22 cellular contexts compared by ENCODE assay signal in the genomic region with DNA sequence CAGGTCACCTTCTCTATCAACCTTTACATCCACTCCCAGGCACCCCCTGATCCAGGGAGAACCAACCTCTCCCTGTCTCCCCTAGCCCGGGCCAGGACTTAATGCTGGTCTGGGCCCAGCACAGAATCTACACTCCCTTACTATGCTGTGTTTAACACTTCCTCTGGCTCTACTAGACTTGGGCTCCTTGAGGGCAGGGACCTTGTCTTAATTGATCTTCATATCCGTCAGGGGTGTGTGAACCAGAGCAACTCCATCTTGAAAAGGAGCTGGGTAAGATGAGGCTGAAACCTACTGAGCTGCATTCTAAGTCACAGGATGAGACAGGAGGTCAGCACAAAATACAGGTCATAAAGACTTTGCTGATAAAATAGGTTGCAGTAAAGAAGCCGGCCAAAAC.
A peak's percentile ranks its signal among the peaks of the same experiment; 100 is the strongest.
DNase-seq lines count a peak whose midpoint lies in the region; ATAC-seq and TF ChIP-seq lines count a peak whose summit lies in the region.
"Had no signal": no experiment of that assay in that cellular context is flagged by ENCODE, and none has a peak within 500 bp of the region (broad histone marks: within the 10 kb centered on the region; RNA-seq: fewer than 3 reads in every experiment).

No MANE protein-coding gene starts in this region.

- peaks cover 2% of the 10 kb centered on the region for H3K36me3 Mint-ChIP-seq in T-helper 2 cell treated with Interferon-gamma antibody and Interleukin-4, amounts not matched to agents 5 μg/mL and 100 μg/mL, for 36 hours (ENCODE audit: low read depth)
- no peaks in the 10 kb centered on the region for H3K36me3 Mint-ChIP-seq in CD8-positive, alpha-beta T cell
- peaks cover 4% of the 10 kb centered on the region for H3K36me3 Mint-ChIP-seq in effector memory CD8-positive, alpha-beta T cell (ENCODE audit: insufficient read depth)
- peaks cover 20% of the 10 kb centered on the region for H3K36me3 Mint-ChIP-seq in nephron progenitor cell (ENCODE audit: low read depth)

- ATAC-seq in CD8-positive, alpha-beta T cell, result no peak
- no peak for ATAC-seq in effector memory CD8-positive, alpha-beta T cell (replicated peaks)
- ATAC-seq in HG03135 (IDR thresholded peaks at IDR 0.05; ENCODE audit: unreplicated experiment), result no peak
- ATAC-seq: PC-3 had no signal

- H3K27ac Mint-ChIP-seq in T-helper 2 cell treated with Interferon-gamma antibody and Interleukin-4, amounts not matched to agents 5 μg/mL and 100 μg/mL, for 36 hours, result peak overlapping the region; percentile 15
- H3K27ac Mint-ChIP-seq in CD8-positive, alpha-beta T cell, result peak overlapping the region; percentile 9
- H3K27ac Mint-ChIP-seq in effector memory CD8-positive, alpha-beta T cell, result peak overlapping the region; percentile 30 to 80
- peak overlapping the region; percentile 13 for H3K27ac Mint-ChIP-seq in nephron progenitor cell

- no peaks in the 10 kb centered on the region for H3K36me3 ChIP-seq in CD8-positive, alpha-beta T cell (ENCODE audit: insufficient read depth, low read length)
- H3K36me3 ChIP-seq in spleen, result no peaks in the 10 kb centered on the region

- H3K9me3 Mint-ChIP-seq in T-helper 2 cell treated with Interferon-gamma antibody and Interleukin-4, amounts not matched to agents 5 μg/mL and 100 μg/mL, for 36 hours, result no peaks in the 10 kb centered on the region
- H3K9me3 Mint-ChIP-seq in CD8-positive, alpha-beta T cell, result no peaks in the 10 kb centered on the region
- H3K9me3 Mint-ChIP-seq in effector memory CD8-positive, alpha-beta T cell, result no peaks in the 10 kb centered on the region
- H3K9me3 Mint-ChIP-seq in nephron progenitor cell, result no peaks in the 10 kb centered on the region

- POLR2A ChIA-PET in CD8-positive, alpha-beta T cell (lab: Charles Lee), result no interaction called here

- no peaks in the 10 kb centered on the region for H3K9me3 ChIP-seq in CD8-positive, alpha-beta T cell (ENCODE audit: low read length)
- H3K9me3 ChIP-seq in spleen, result no peaks in the 10 kb centered on the region

- intact Hi-C loops in CD8-positive, alpha-beta T cell (cut with DNase I, micrococcal nuclease), result no loop called here
- intact Hi-C loops in spleen (cut with DNase I; ENCODE audit: low total_unique reads), result no loop called here

- peaks cover 28% of the 10 kb centered on the region for H3K4me1 Mint-ChIP-seq in T-helper 2 cell treated with Interferon-gamma antibody and Interleukin-4, amounts not matched to agents 5 μg/mL and 100 μg/mL, for 36 hours (ENCODE audit: low read depth)
- H3K4me1 Mint-ChIP-seq in CD8-positive, alpha-beta T cell (ENCODE audit: low read depth), result peaks cover 82% of the 10 kb centered on the region
- H3K4me1 Mint-ChIP-seq in effector memory CD8-positive, alpha-beta T cell (ENCODE audit: low read depth in 2 of 2), result peaks cover 53 to 60% of the 10 kb centered on the region in 2 donors
- H3K4me1 Mint-ChIP-seq in nephron progenitor cell, result peaks cover 90% of the 10 kb centered on the region

- no peak for TF ChIP-seq CTCF in CD8-positive, alpha-beta T cell (IDR thresholded peaks at IDR 0.05)
- TF ChIP-seq CTCF in nephron progenitor cell (IDR thresholded peaks at IDR 0.05) (no peak), spleen (IDR thresholded peaks at IDR 0.05 in 8 of 11, conservative IDR thresholded peaks at IDR 0.05 in 3 of 11) (no peak)

- no peak overlapping the region for H3K4me3 Mint-ChIP-seq in T-helper 2 cell treated with Interferon-gamma antibody and Interleukin-4, amounts not matched to agents 5 μg/mL and 100 μg/mL, for 36 hours
- H3K4me3 Mint-ChIP-seq in CD8-positive, alpha-beta T cell, result no peak overlapping the region
- no peak overlapping the region for H3K4me3 Mint-ChIP-seq in effector memory CD8-positive, alpha-beta T cell
- no peak overlapping the region for H3K4me3 Mint-ChIP-seq in nephron progenitor cell

- H3K4me1 ChIP-seq in CD8-positive, alpha-beta T cell (ENCODE audit: insufficient read depth, low read length), result peaks cover 74% of the 10 kb centered on the region
- H3K4me1 ChIP-seq in spleen, result peaks cover 0 to 48% (median 24%) of the 10 kb centered on the region in 6 donors

- no peaks in the 10 kb centered on the region for H3K27me3 ChIP-seq in CD8-positive, alpha-beta T cell (ENCODE audit: insufficient read depth, low read length)
- H3K27me3 ChIP-seq in spleen (replicated peaks in 1 of 7), result no peaks in the 10 kb centered on the region

- no peak for DNase-seq in T-helper 2 cell treated with Interferon-gamma antibody and Interleukin-4, amounts not matched to agents 5 μg/mL and 100 μg/mL, for 36 hours (ENCODE audit: low spot score)
- DNase-seq in T-helper 2 cell, result no peak
- DNase-seq in CD8-positive, alpha-beta T cell, result no peak
- DNase-seq in effector memory CD8-positive, alpha-beta T cell, result no peak
- no peak for DNase-seq in nephron progenitor cell
- no peak for DNase-seq in DMS53 (lab: John Stamatoyannopoulos, UW)
- no peak for DNase-seq in spleen
- DNase-seq: AML-193, DND-41, HCEC 1CT, IMR-90, Karpas-422, NCI-H1417 treated with DMSO at 0.1 percent for 48 hours, NCI-H1930, NCI-H345, NCI-H526, PC-3, RPMI8226, SHP77 treated with DMSO at 0.1 percent for 48 hours had no signal

- no peak for TF ChIP-seq POLR2A in spleen (IDR thresholded peaks at IDR 0.05)

- H3K27ac ChIP-seq in CD8-positive, alpha-beta T cell (ENCODE audit: low read depth, low read length), result no peak overlapping the region
- no peak overlapping the region for H3K27ac ChIP-seq in spleen
- H3K27ac ChIP-seq: 22Rv1, C4-2B had no signal

- no peak overlapping the region for H3K4me3 ChIP-seq in CD8-positive, alpha-beta T cell (ENCODE audit: low read depth, low read length)
- H3K4me3 ChIP-seq in spleen, result no peak overlapping the region

- H3K27me3 Mint-ChIP-seq in T-helper 2 cell treated with Interferon-gamma antibody and Interleukin-4, amounts not matched to agents 5 μg/mL and 100 μg/mL, for 36 hours (ENCODE audit: low read depth), result no peaks in the 10 kb centered on the region
- no peaks in the 10 kb centered on the region for H3K27me3 Mint-ChIP-seq in CD8-positive, alpha-beta T cell (ENCODE audit: low read depth)
- H3K27me3 Mint-ChIP-seq in effector memory CD8-positive, alpha-beta T cell, result no peaks in the 10 kb centered on the region
- peaks cover 8% of the 10 kb centered on the region for H3K27me3 Mint-ChIP-seq in nephron progenitor cell (ENCODE audit: low read depth, poor library complexity)

- 92 to 100% (median 97%) methylated on average over 3 of the region's 3 CpGs for WGBS in spleen, 5 donors

- CTCF ChIA-PET in CD8-positive, alpha-beta T cell (lab: Charles Lee), result no interaction called here
